Comparison of ENCODE assay signal across 8 cellular contexts in the genomic region with DNA sequence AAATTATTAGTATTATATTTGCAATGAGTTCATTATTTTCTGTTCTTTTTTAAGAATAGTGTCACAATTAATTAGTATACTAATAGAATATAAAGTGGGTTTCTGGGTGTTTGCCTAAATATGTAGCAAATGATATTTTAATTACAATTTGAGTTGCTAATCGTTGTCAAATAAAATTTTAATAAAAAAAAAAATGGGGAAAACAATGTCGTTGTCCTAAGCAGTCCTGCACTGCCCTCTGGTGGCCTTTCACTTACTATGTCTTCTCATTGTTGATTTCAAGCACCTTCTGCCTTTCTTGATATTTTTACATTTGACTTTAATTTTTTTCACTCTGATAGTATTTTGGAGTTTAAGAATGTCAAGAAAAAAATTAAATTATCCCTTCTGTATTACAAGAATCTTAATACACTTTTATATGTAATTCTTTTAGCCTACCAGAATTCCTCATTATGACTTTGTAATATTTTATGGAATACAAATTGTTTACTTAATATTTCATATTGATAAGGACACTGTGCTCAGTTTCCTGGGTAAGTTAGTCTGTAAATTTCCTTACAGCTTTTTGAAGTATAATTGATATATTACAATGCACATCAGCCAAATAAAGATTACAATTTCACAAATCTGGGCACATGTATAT.
A peak's percentile ranks its signal among the peaks of the same experiment; 100 is the strongest.
DNase-seq lines count a peak whose midpoint lies in the region; ATAC-seq and TF ChIP-seq lines count a peak whose summit lies in the region.

No MANE protein-coding gene starts in this region.

- no peaks in the 10 kb centered on the region for H3K4me1 ChIP-seq in testis

- H3K27ac Mint-ChIP-seq in glutamatergic neuron (ENCODE audit: unreplicated experiment), result no peak overlapping the region

- peak; percentile 50 for DNase-seq in activated CD4-positive, alpha-beta T cell treated with anti-CD3 and anti-CD28 coated beads for 48 hours
- no peak for DNase-seq in activated CD4-positive, alpha-beta T cell treated with anti-CD3 and anti-CD28 coated beads for 4 hours
- DNase-seq in LHCN-M2 (ENCODE audit: low read depth) (peak; percentile 49), glutamatergic neuron (peak; percentile 49), testis (peak; percentile 83)
- no peak for DNase-seq in stimulated activated naive CD4-positive, alpha-beta T cell treated with Interleukin-2 at 50 U/mL for 16 hours (lab: John Stamatoyannopoulos, UW)

- H3K9me3 ChIP-seq in testis, result no peaks in the 10 kb centered on the region

- intact Hi-C loops in testis (cut with DNase I; ENCODE audit: low total_unique reads), result no loop called here

- H3K4me3 ChIP-seq in testis, result no peak overlapping the region

- no peaks in the 10 kb centered on the region for H3K27me3 ChIP-seq in testis

- H3K36me3 Mint-ChIP-seq in glutamatergic neuron (ENCODE audit: unreplicated experiment), result peaks cover 18% of the 10 kb centered on the region

- no peak overlapping the region for H3K27ac ChIP-seq in VCaP
- no peak overlapping the region for H3K27ac ChIP-seq in testis

- no peak overlapping the region for H3K4me3 Mint-ChIP-seq in glutamatergic neuron (ENCODE audit: unreplicated experiment)

- no peaks in the 10 kb centered on the region for H3K36me3 ChIP-seq in testis (ENCODE audit: low read depth, missing control alignments)

- 8 to 15% methylated on average over 2 of the region's 2 CpGs for WGBS in testis, 2 donors

- no peak for TF ChIP-seq POLR2A in testis (IDR thresholded peaks at IDR 0.05)

- TF ChIP-seq CTCF in VCaP (conservative IDR thresholded peaks at IDR 0.05), result peak; percentile 94
- peak; percentile 85 for TF ChIP-seq CTCF in glutamatergic neuron (IDR thresholded peaks at IDR 0.05; ENCODE audit: partially characterized antibody, unreplicated experiment)
- peak; percentile 35 to 78 (median 41) for TF ChIP-seq CTCF in testis (IDR thresholded peaks at IDR 0.05)

- H3K9me3 Mint-ChIP-seq in glutamatergic neuron (ENCODE audit: unreplicated experiment), result peaks cover 7% of the 10 kb centered on the region

- no peaks in the 10 kb centered on the region for H3K27me3 Mint-ChIP-seq in glutamatergic neuron (ENCODE audit: unreplicated experiment)

- H3K4me1 Mint-ChIP-seq in glutamatergic neuron (ENCODE audit: low read depth, unreplicated experiment), result peaks cover under 1% of the 10 kb centered on the region

- ATAC-seq in GM19467 (IDR thresholded peaks at IDR 0.05; ENCODE audit: unreplicated experiment), result no peak

Comparison
In these comparisons a context has a peak if more than half of its experiments do, and no peak if none do; other contexts are left out.
1. DNase-seq: peak in activated CD4-positive, alpha-beta T cell treated with anti-CD3 and anti-CD28 coated beads for 48 hours (single experiment), LHCN-M2 (single experiment), glutamatergic neuron (single experiment) and testis (single experiment); none in activated CD4-positive, alpha-beta T cell treated with anti-CD3 and anti-CD28 coated beads for 4 hours (0 of 2) and stimulated activated naive CD4-positive, alpha-beta T cell treated with Interleukin-2 at 50 U/mL for 16 hours (single experiment).
2. CTCF ChIP-seq: peak in every context shown above with its lines; median percentile 94 in VCaP; 85 in glutamatergic neuron; 41 in testis.